1 cellular context compared by ENCODE assay signal in the genomic region with DNA sequence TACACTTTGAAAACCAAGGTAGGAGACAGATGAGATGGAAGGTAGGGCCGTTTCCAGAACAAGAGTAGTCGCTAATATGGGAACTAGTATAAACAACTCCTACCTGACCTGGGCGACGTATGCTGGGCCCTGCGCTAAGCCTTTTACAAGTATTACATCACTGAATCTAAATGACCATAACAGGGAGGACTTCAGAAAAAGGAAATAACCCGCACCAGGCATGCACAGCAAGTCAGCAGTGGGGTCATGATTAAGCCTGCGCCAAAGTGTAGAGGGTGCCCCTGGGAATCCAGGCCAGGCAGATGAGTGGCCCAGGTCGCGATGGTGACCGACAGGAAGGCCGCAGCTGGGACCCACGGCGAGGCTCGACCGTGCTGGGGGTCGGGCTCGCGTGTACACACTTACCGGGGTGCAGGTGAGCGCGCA.
A peak's percentile ranks its signal among the peaks of the same experiment; 100 is the strongest.
TF ChIP-seq lines count a peak whose summit lies in the region.

No MANE protein-coding gene starts in this region.

TF ChIP-seq in HepG2, 621 proteins besides CTCF, POLR2A, EP300 and RAD21 (continued from another document and continues in another):
- TF ChIP-seq REST (IDR thresholded peaks at IDR 0.05; ENCODE audit: borderline replicate concordance in 1 of 2, low read depth in 1 of 2, low read length in 2 of 2) = no peak
- no peak for TF ChIP-seq FOXO1 (CRISPR knock-in tag; IDR thresholded peaks at IDR 0.05)
- TF ChIP-seq KDM4B (CRISPR knock-in tag; IDR thresholded peaks at IDR 0.05) = 0 out of 2 replicates have a peak, but pooled peaks have one; percentile 21
- TF ChIP-seq SALL1 (CRISPR knock-in tag; IDR thresholded peaks at IDR 0.05) = no peak
- TF ChIP-seq HNF4A (CRISPR knock-in tag; IDR thresholded peaks at IDR 0.05) = no peak
- no peak for TF ChIP-seq CENPT (CRISPR knock-in tag; IDR thresholded peaks at IDR 0.05; ENCODE audit: low read depth)
- no peak for TF ChIP-seq ATAD3A (CRISPR knock-in tag; IDR thresholded peaks at IDR 0.05)
- TF ChIP-seq, protein P1, sequence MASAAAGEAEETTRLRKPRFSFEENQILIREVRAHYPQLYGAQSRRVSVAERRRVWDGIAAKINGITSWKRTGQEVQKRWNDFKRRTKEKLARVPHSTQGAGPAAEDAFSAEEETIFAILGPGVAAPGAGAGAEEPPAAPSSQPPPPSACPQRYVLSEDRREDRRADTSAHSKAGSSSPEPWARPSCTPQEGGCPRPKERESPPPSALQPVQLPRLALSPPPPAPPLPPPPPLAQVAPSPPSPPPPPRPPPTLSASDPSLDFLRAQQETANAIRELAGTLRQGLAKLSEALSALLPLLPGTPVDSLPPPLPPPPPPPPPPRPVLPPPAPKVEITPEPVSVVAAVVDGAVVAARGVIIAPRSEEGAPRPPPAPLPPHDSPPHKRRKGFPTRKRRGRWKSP (CRISPR knock-in tag; IDR thresholded peaks at IDR 0.05) = no peak
- TF ChIP-seq KAT8 (CRISPR knock-in tag; IDR thresholded peaks at IDR 0.05) = no peak
- no peak for TF ChIP-seq ZNF430 (CRISPR knock-in tag; IDR thresholded peaks at IDR 0.05)
- no peak for TF ChIP-seq NRL (CRISPR knock-in tag; IDR thresholded peaks at IDR 0.05; ENCODE audit: borderline replicate concordance)
- TF ChIP-seq, protein P2, sequence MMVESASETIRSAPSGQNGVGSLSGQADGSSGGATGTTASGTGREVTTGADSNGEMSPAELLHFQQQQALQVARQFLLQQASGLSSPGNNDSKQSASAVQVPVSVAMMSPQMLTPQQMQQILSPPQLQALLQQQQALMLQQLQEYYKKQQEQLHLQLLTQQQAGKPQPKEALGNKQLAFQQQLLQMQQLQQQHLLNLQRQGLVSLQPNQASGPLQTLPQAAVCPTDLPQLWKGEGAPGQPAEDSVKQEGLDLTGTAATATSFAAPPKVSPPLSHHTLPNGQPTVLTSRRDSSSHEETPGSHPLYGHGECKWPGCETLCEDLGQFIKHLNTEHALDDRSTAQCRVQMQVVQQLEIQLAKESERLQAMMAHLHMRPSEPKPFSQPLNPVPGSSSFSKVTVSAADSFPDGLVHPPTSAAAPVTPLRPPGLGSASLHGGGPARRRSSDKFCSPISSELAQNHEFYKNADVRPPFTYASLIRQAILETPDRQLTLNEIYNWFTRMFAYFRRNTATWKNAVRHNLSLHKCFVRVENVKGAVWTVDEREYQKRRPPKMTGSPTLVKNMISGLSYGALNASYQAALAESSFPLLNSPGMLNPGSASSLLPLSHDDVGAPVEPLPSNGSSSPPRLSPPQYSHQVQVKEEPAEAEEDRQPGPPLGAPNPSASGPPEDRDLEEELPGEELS (CRISPR knock-in tag; IDR thresholded peaks at IDR 0.05) = no peak
- TF ChIP-seq ZBTB21 (CRISPR knock-in tag; IDR thresholded peaks at IDR 0.05) = peak; percentile 39; the same call in 1 of the 2 replicates
- peak; percentile 3 for TF ChIP-seq XRCC5 (optimal IDR thresholded peaks at IDR 0.05; ENCODE audit: low read length)
- no peak for TF ChIP-seq ZNF709 (CRISPR knock-in tag; IDR thresholded peaks at IDR 0.05)
- TF ChIP-seq KLF12 (CRISPR knock-in tag; IDR thresholded peaks at IDR 0.05; ENCODE audit: borderline replicate concordance) = no peak
- 0 out of 2 replicates have a peak, but pooled peaks have one; percentile 37 for TF ChIP-seq REL (CRISPR knock-in tag; conservative IDR thresholded peaks at IDR 0.05)
- TF ChIP-seq TEAD3 (CRISPR knock-in tag; optimal IDR thresholded peaks at IDR 0.05; ENCODE audit: borderline replicate concordance) = peak; percentile 43
- no peak for TF ChIP-seq ZSCAN22 (CRISPR knock-in tag; IDR thresholded peaks at IDR 0.05)
- no peak for TF ChIP-seq TGIF2 (CRISPR knock-in tag; IDR thresholded peaks at IDR 0.05)
- TF ChIP-seq ZNF441 (CRISPR knock-in tag; IDR thresholded peaks at IDR 0.05; ENCODE audit: borderline replicate concordance) = no peak
- TF ChIP-seq SMARCC2 (IDR thresholded peaks at IDR 0.05) = no peak
- no peak for TF ChIP-seq EED (CRISPR knock-in tag; IDR thresholded peaks at IDR 0.05)
- TF ChIP-seq, protein P3, sequence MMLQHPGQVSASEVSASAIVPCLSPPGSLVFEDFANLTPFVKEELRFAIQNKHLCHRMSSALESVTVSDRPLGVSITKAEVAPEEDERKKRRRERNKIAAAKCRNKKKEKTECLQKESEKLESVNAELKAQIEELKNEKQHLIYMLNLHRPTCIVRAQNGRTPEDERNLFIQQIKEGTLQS (CRISPR knock-in tag; IDR thresholded peaks at IDR 0.05) = no peak
- 0 out of 2 replicates have a peak, but pooled peaks have one; percentile 84 for TF ChIP-seq ZNF724P (CRISPR knock-in tag; IDR thresholded peaks at IDR 0.05; ENCODE audit: borderline replicate concordance)
- TF ChIP-seq ZNF780A (CRISPR knock-in tag; IDR thresholded peaks at IDR 0.05) = 0 out of 2 replicates have a peak, but pooled peaks have one; percentile 68
- TF ChIP-seq SNRNP70 (IDR thresholded peaks at IDR 0.05; ENCODE audit: low read depth, low read length) = no peak
- TF ChIP-seq PRDM4 (CRISPR knock-in tag; IDR thresholded peaks at IDR 0.05; ENCODE audit: borderline replicate concordance) = no peak
- TF ChIP-seq THAP11 (CRISPR knock-in tag; IDR thresholded peaks at IDR 0.05) = no peak
- TF ChIP-seq STAG1 (CRISPR knock-in tag; IDR thresholded peaks at IDR 0.05) = no peak
- TF ChIP-seq ZNF383 (CRISPR knock-in tag; IDR thresholded peaks at IDR 0.05; ENCODE audit: borderline replicate concordance) = no peak
- no peak for TF ChIP-seq SALL2 (CRISPR knock-in tag; IDR thresholded peaks at IDR 0.05)
- TF ChIP-seq ZC3H13 (CRISPR knock-in tag; IDR thresholded peaks at IDR 0.05) = 0 out of 2 replicates have a peak, but pooled peaks have one; percentile 51
- peak; percentile 54; the same call in 1 of the 2 replicates for TF ChIP-seq MYNN (CRISPR knock-in tag; IDR thresholded peaks at IDR 0.05; ENCODE audit: low read depth)
- TF ChIP-seq SOX6 (IDR thresholded peaks at IDR 0.05) = no peak
- 0 out of 2 replicates have a peak, but pooled peaks have one; percentile 6 for TF ChIP-seq SOX6 (CRISPR knock-in tag; IDR thresholded peaks at IDR 0.05)
- 0 out of 2 replicates have a peak, but pooled peaks have one; percentile 15 for TF ChIP-seq KMT2A (CRISPR knock-in tag; IDR thresholded peaks at IDR 0.05)
- TF ChIP-seq, protein P4, sequence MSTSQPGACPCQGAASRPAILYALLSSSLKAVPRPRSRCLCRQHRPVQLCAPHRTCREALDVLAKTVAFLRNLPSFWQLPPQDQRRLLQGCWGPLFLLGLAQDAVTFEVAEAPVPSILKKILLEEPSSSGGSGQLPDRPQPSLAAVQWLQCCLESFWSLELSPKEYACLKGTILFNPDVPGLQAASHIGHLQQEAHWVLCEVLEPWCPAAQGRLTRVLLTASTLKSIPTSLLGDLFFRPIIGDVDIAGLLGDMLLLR (CRISPR knock-in tag; IDR thresholded peaks at IDR 0.05) = 0 out of 2 replicates have a peak, but pooled peaks have one; percentile 2
- peak; percentile 30; the same call in 1 of the 2 replicates for TF ChIP-seq ZBTB20 (CRISPR knock-in tag; IDR thresholded peaks at IDR 0.05; ENCODE audit: borderline replicate concordance, low read depth)
- 0 out of 2 replicates have a peak, but pooled peaks have one; percentile 19 for TF ChIP-seq ZNF280D (CRISPR knock-in tag; IDR thresholded peaks at IDR 0.05)
- no peak for TF ChIP-seq ZBTB4 (CRISPR knock-in tag; IDR thresholded peaks at IDR 0.05; ENCODE audit: borderline replicate concordance)
- TF ChIP-seq ATF4 (CRISPR knock-in tag; IDR thresholded peaks at IDR 0.05) = peak in 1 of 2 experiments; percentile 27; a peak in 1 of 4 replicates
- no peak for TF ChIP-seq ZNF761 (CRISPR knock-in tag; conservative IDR thresholded peaks at IDR 0.05)
